ENCODE assay signal across 8 cellular contexts in genomic region chr16:88569985-88570690, GRCh38. TPM values are rescaled to one million over a fixed set of nuclear protein-coding genes. Genes with fewer than 3 reads are reported as not detected.
A peak's percentile ranks its signal among the peaks of the same experiment; 100 is the strongest.
DNase-seq lines count a peak whose midpoint lies in the region; ATAC-seq and TF ChIP-seq lines count a peak whose summit lies in the region.

Gene ZC3H18, plus strand, starts transcription at chr16:88570403. Its CDS starts 6,721 bp downstream, at chr16:88577124.

- H3K36me3 ChIP-seq in KOPT-K1 (ENCODE audit: insufficient read depth, low read length) (peaks cover 31% of the 10 kb centered on the region), Peyer's patch (peaks cover 0 to 10% (median 0%) of the 10 kb centered on the region in 3 donors), esophagus muscularis mucosa (peaks cover 0 to 29% (median 19%) of the 10 kb centered on the region in 4 donors), muscle layer of duodenum (ENCODE audit: control insufficient read depth in 1 of 2, insufficient read depth in 2 of 2, low read length in 2 of 2) (peaks cover 0 to 4% of the 10 kb centered on the region in 2 donors)

- TF ChIP-seq POLR2A in Peyer's patch (IDR thresholded peaks at IDR 0.05): peak; percentile 56 to 62
- no peak for TF ChIP-seq POLR2A in esophagus muscularis mucosa (IDR thresholded peaks at IDR 0.05; ENCODE audit: low read depth)

- H3K27me3 ChIP-seq in Peyer's patch: no peaks in the 10 kb centered on the region
- no peaks in the 10 kb centered on the region for H3K27me3 ChIP-seq in esophagus muscularis mucosa
- H3K27me3 ChIP-seq in muscle layer of duodenum (ENCODE audit: low read depth, low read length): no peaks in the 10 kb centered on the region

- DNase-seq in DMS153 (lab: John Stamatoyannopoulos, UW) (peak; percentile 90), Peyer's patch (peak; percentile 94 to 99 (median 98)), esophagus muscularis mucosa (ENCODE audit: extremely low spot score) (peak; percentile 98)
- peak; percentile 97 to 98 for DNase-seq in activated T-cell treated with anti-CD3 and anti-CD28 coated beads, Interleukin-2, amount 50 U/mL, for 48 hours
- peak; percentile 96 for DNase-seq in stimulated activated CD8-positive, alpha-beta memory T cell treated with anti-CD3 and anti-CD28 coated beads, Interleukin-7, amount 100 ng/mL, for 24 hours (ENCODE audit: low read depth)

- H3K27ac ChIP-seq in KOPT-K1 (ENCODE audit: low read depth, low read length, poor library complexity, severe bottlenecking) (peak within 1 kb of the TSS; percentile 65), Peyer's patch (peak within 1 kb of the TSS; percentile 82 to 95 (median 84)), esophagus muscularis mucosa (replicated peaks in 1 of 4) (peak within 1 kb of the TSS; percentile 77 to 89 (median 86)), muscle layer of duodenum (ENCODE audit: low read length) (peak within 1 kb of the TSS; percentile 49)

- H3K4me1 ChIP-seq in Peyer's patch (peaks cover 0 to 23% (median 5%) of the 10 kb centered on the region in 4 donors), esophagus muscularis mucosa (peaks cover 25 to 40% (median 30%) of the 10 kb centered on the region in 4 donors), muscle layer of duodenum (ENCODE audit: control insufficient read depth in 1 of 2, insufficient read depth in 2 of 2, low read length in 2 of 2) (peaks cover 10 to 27% of the 10 kb centered on the region in 2 donors)

- ATAC-seq in GM21737 (IDR thresholded peaks at IDR 0.05; ENCODE audit: unreplicated experiment): peak; percentile 69

- H3K9me3 ChIP-seq in KOPT-K1 (ENCODE audit: insufficient read depth, low read length, poor library complexity, severe bottlenecking) (no peaks in the 10 kb centered on the region), Peyer's patch (no peaks in the 10 kb centered on the region), esophagus muscularis mucosa (no peaks in the 10 kb centered on the region), muscle layer of duodenum (ENCODE audit: control insufficient read depth in 1 of 2, low read length in 2 of 2) (no peaks in the 10 kb centered on the region)

- intact Hi-C loops in esophagus muscularis mucosa (cut with DNase I): no loop called here

- TF ChIP-seq EP300 in esophagus muscularis mucosa (IDR thresholded peaks at IDR 0.05): no peak

- 0% methylated on average over 27 of the region's 90 CpGs for WGBS in esophagus muscularis mucosa

- H3K4me3 ChIP-seq in Peyer's patch: peak within 1 kb of the TSS; percentile 78 to 99 (median 85)
- H3K4me3 ChIP-seq in esophagus muscularis mucosa: peak within 1 kb of the TSS; percentile 75 to 92 (median 86)
- H3K4me3 ChIP-seq in muscle layer of duodenum (ENCODE audit: low read depth in 1 of 2, low read length in 2 of 2): peak within 1 kb of the TSS; percentile 79 to 97

- TF ChIP-seq CTCF in Peyer's patch (IDR thresholded peaks at IDR 0.05): no peak
- peak in 1 of 3 experiments; percentile 32 for TF ChIP-seq CTCF in esophagus muscularis mucosa (IDR thresholded peaks at IDR 0.05)

RNA-seq across cellular contexts. Expression of gene ZC3H18, which starts in this region (rescaled TPM):
- total RNA-seq in Peyer's patch (10 to 100 TPM; 22.8 to 47.0 (median 32.9) TPM), esophagus muscularis mucosa (10 to 100 TPM; 15.9 to 29.1 (median 26.6) TPM)

Comparison
In these comparisons a context has a peak if more than half of its experiments do, and no peak if none do; other contexts are left out.
1. Peak in every context shown above with its lines: DNase-seq, ATAC-seq, H3K4me3 ChIP-seq and H3K27ac ChIP-seq.